25 cellular contexts compared by ENCODE assay signal in genomic region chr10:5500162-5500670, GRCh38. TPM values are rescaled to one million over a fixed set of nuclear protein-coding genes. Genes with fewer than 3 reads are reported as not detected.
DNase-seq lines count a peak whose midpoint lies in the region; ATAC-seq, FAIRE-seq and TF ChIP-seq lines count a peak whose summit lies in the region.
"Had no signal": no experiment of that assay in that cellular context is flagged by ENCODE, and none has a peak within 500 bp of the region (broad histone marks: within the 10 kb centered on the region; RNA-seq: fewer than 3 reads in every experiment).

No MANE protein-coding gene starts in this region.

- H4K8ac ChIP-seq in neuronal stem cell (ENCODE audit: low read depth, low read length): no peak overlapping the region

- no peak overlapping the region for H3K27ac Mint-ChIP-seq in glutamatergic neuron (ENCODE audit: unreplicated experiment)
- H3K27ac Mint-ChIP-seq: CD4-positive, alpha-beta T cell; HFFc6 had no signal

- no peak overlapping the region for H3K4ac ChIP-seq in neuronal stem cell (ENCODE audit: low read length)

- H2AFZ ChIP-seq in neuronal stem cell (ENCODE audit: low read length): no peak overlapping the region

- H3K27me3 ChIP-seq in neuronal stem cell (ENCODE audit: control insufficient read depth in 3 of 3, insufficient read depth in 3 of 3, low read depth in 1 of 3, low read length in 3 of 3): peaks cover 0 to 32% (median 0%) of the 10 kb centered on the region in 3 experiments
- no peaks in the 10 kb centered on the region for H3K27me3 ChIP-seq in small intestine (ENCODE audit: control insufficient read depth in 2 of 2, insufficient read depth in 2 of 2, low read length in 2 of 2)
- H3K27me3 ChIP-seq in upper lobe of right lung: no peaks in the 10 kb centered on the region

- H2AK5ac ChIP-seq in neuronal stem cell (ENCODE audit: low read depth, low read length): no peak overlapping the region

- H3K23ac ChIP-seq in neuronal stem cell (ENCODE audit: low read depth, low read length, poor library complexity): no peak overlapping the region

- peak overlapping the region; percentile 9 for H3K9ac ChIP-seq in neuronal stem cell (ENCODE audit: low read depth, low read length, poor library complexity)
- H3K9ac ChIP-seq: KMS-11, SK-N-SH had no signal

- DNase-seq in glutamatergic neuron: peak; percentile 7
- DNase-seq in neuronal stem cell (ENCODE audit: low spot score): no peak
- DNase-seq in small intestine: peak; percentile 46
- no peak for DNase-seq in upper lobe of right lung
- no peak for DNase-seq in stimulated activated CD4-positive, alpha-beta T cell treated with anti-CD3 and anti-CD28 coated beads, Interleukin-2, amount 100 ng/mL, for 48 hours
- DNase-seq: COR-L47, DMS79, H7, HFFc6, MV-4-11, NCI-H1105 treated with DMSO at 0.1 percent for 48 hours, NCI-H2029 treated with DMSO at 0.1 percent for 48 hours, NCI-H226, NCI-H510A treated with DMSO at 0.1 percent for 48 hours, NCI-H774, SIG-M5, SK-N-SH had no signal

- H3K4me1 Mint-ChIP-seq in glutamatergic neuron (ENCODE audit: low read depth, unreplicated experiment): peaks cover 4% of the 10 kb centered on the region

- H3K9me3 Mint-ChIP-seq in glutamatergic neuron (ENCODE audit: unreplicated experiment): peaks cover 2% of the 10 kb centered on the region
- H3K9me3 Mint-ChIP-seq: CD4-positive, alpha-beta T cell; HFFc6 had no signal

- WGBS in neuronal stem cell (ENCODE audit: extremely low coverage in 2 of 2, insufficient read length in 2 of 2, insufficient replicate concordance in 1 of 2), 2 donors: no CpG with 5 or more reads among the region's 7 CpGs
- 42 to 76% (median 54%) methylated on average over 7 of the region's 7 CpGs for WGBS in small intestine, 3 donors

- H3K36me3 Mint-ChIP-seq in glutamatergic neuron (ENCODE audit: unreplicated experiment): no peaks in the 10 kb centered on the region

- H3K79me1 ChIP-seq in neuronal stem cell (ENCODE audit: low read depth, low read length): no peaks in the 10 kb centered on the region

- H4K91ac ChIP-seq in neuronal stem cell (ENCODE audit: low read depth, low read length, poor library complexity): no peak overlapping the region

- H2BK12ac ChIP-seq in neuronal stem cell (ENCODE audit: low read length): no peak overlapping the region

- no peak for TF ChIP-seq CTCF in VCaP (conservative IDR thresholded peaks at IDR 0.05)
- TF ChIP-seq CTCF in glutamatergic neuron (IDR thresholded peaks at IDR 0.05; ENCODE audit: partially characterized antibody, unreplicated experiment): no peak
- TF ChIP-seq CTCF in upper lobe of right lung (IDR thresholded peaks at IDR 0.05): no peak

- no peak overlapping the region for H2BK120ac ChIP-seq in neuronal stem cell (ENCODE audit: low read depth, low read length)

- no peak for ATAC-seq in GM18861 (IDR thresholded peaks at IDR 0.05; ENCODE audit: unreplicated experiment)
- no peak for ATAC-seq in upper lobe of right lung
- ATAC-seq: Panc1 had no signal

- H3K4me1 ChIP-seq in neuronal stem cell (ENCODE audit: control insufficient read depth in 2 of 2, insufficient read depth in 1 of 2, low read depth in 1 of 2, low read length in 2 of 2): no peaks in the 10 kb centered on the region
- H3K4me1 ChIP-seq in small intestine (ENCODE audit: control insufficient read depth in 2 of 2, insufficient read depth in 1 of 2, low read depth in 1 of 2, low read length in 1 of 2): peaks cover 0 to 6% of the 10 kb centered on the region in 2 donors
- peaks cover 7% of the 10 kb centered on the region for H3K4me1 ChIP-seq in upper lobe of right lung

- peak overlapping the region; percentile 6 for H3K18ac ChIP-seq in neuronal stem cell (ENCODE audit: low read length)

- H3K36me3 ChIP-seq in neuronal stem cell (replicated peaks in 1 of 2; ENCODE audit: control insufficient read depth in 2 of 2, insufficient read depth in 2 of 2, low read length in 2 of 2) (no peaks in the 10 kb centered on the region), small intestine (ENCODE audit: control insufficient read depth in 2 of 2, insufficient read depth in 2 of 2, low read length in 2 of 2) (no peaks in the 10 kb centered on the region), upper lobe of right lung (no peaks in the 10 kb centered on the region)

- H2BK5ac ChIP-seq in neuronal stem cell (ENCODE audit: low read length): no peak overlapping the region

- intact Hi-C loops in upper lobe of right lung (cut with DNase I): no loop called here

- peaks cover 2% of the 10 kb centered on the region for H3K27me3 Mint-ChIP-seq in glutamatergic neuron (ENCODE audit: unreplicated experiment)
- H3K27me3 Mint-ChIP-seq: CD4-positive, alpha-beta T cell had no signal

- H3K14ac ChIP-seq in neuronal stem cell (ENCODE audit: low read length): no peak overlapping the region

- H3K27ac ChIP-seq in VCaP (peak overlapping the region; percentile 97; the same call in 1 of the 2 replicates), neuronal stem cell (replicated peaks; ENCODE audit: low read length) (no peak overlapping the region), small intestine (ENCODE audit: low read depth in 1 of 2, low read length in 1 of 2) (no peak overlapping the region), upper lobe of right lung (no peak overlapping the region)
- H3K27ac ChIP-seq: HL-60, KMS-11 had no signal

- no peak for FAIRE-seq in small intestine (lab: Jason Lieb, UNC)

- no peak overlapping the region for H3K4me2 ChIP-seq in neuronal stem cell (ENCODE audit: insufficient read depth, low read length, poor library complexity, severe bottlenecking)
- H3K4me2 ChIP-seq: KMS-11, SK-N-SH had no signal

- H3K4me3 ChIP-seq in neuronal stem cell (ENCODE audit: low read length in 2 of 2): no peak overlapping the region
- no peak overlapping the region for H3K4me3 ChIP-seq in small intestine (ENCODE audit: low read depth in 1 of 2, low read length in 2 of 2)
- no peak overlapping the region for H3K4me3 ChIP-seq in upper lobe of right lung

- no peak overlapping the region for H2BK15ac ChIP-seq in neuronal stem cell (ENCODE audit: low read length)

- no peak overlapping the region for H3K4me3 Mint-ChIP-seq in glutamatergic neuron (ENCODE audit: unreplicated experiment)
- H3K4me3 Mint-ChIP-seq: CD4-positive, alpha-beta T cell; HFFc6 had no signal

- peaks cover 0 to 3% of the 10 kb centered on the region in 2 donors for H3K9me3 ChIP-seq in neuronal stem cell (replicated peaks in 1 of 2; ENCODE audit: control insufficient read depth in 2 of 2, insufficient read depth in 1 of 2, low read depth in 1 of 2, low read length in 2 of 2)
- H3K9me3 ChIP-seq in small intestine (ENCODE audit: control insufficient read depth, low read depth): no peaks in the 10 kb centered on the region
- H3K9me3 ChIP-seq in upper lobe of right lung: no peaks in the 10 kb centered on the region
- H3K9me3 ChIP-seq: SK-N-SH had no signal

RNA-seq across cellular contexts. Expression of gene CALML5, which starts 0.8 kb away (rescaled TPM):
- total RNA-seq in glutamatergic neuron (ENCODE audit: unreplicated experiment) (not detected), upper lobe of right lung (not detected)
- not detected for polyA plus RNA-seq in neuronal stem cell (2013, experiment 1 of 2)
- not detected for polyA plus RNA-seq in neuronal stem cell (2013, experiment 2 of 2)
- polyA plus RNA-seq in small intestine: not detected
- total RNA-seq: CD4-positive, alpha-beta T cell; H7; HFFc6 had no signal
- polyA plus RNA-seq: BJ, SK-N-SH had no signal

RNA-seq across cellular contexts. Expression of gene CALML3, which starts 24.5 kb away (rescaled TPM):
- total RNA-seq in glutamatergic neuron (ENCODE audit: unreplicated experiment): not detected
- polyA plus RNA-seq in neuronal stem cell (2013, experiment 1 of 2): not detected
- polyA plus RNA-seq in neuronal stem cell (2013, experiment 2 of 2): not detected
- polyA plus RNA-seq in small intestine: under 1 TPM in 2 of 3 donors, not detected in 1; 0.07 to 0.27 TPM
- not detected for total RNA-seq in upper lobe of right lung
- total RNA-seq: CD4-positive, alpha-beta T cell; H7; HFFc6; HT-29 had no signal
- polyA plus RNA-seq: BJ, SK-N-SH had no signal

Comparison
In these comparisons a context has a peak if more than half of its experiments do, and no peak if none do; other contexts are left out.
1. DNase-seq: peak in glutamatergic neuron (single experiment) and small intestine (single experiment); none in neuronal stem cell (single experiment), upper lobe of right lung (single experiment) and stimulated activated CD4-positive, alpha-beta T cell treated with anti-CD3 and anti-CD28 coated beads, Interleukin-2, amount 100 ng/mL, for 48 hours (0 of 2).